1 cellular context compared by ENCODE assay signal in genomic region chr7:29202651-29203069, GRCh38.
TF ChIP-seq lines count a peak whose summit lies in the region.

No MANE protein-coding gene starts in this region.

TF ChIP-seq in neural cell, 6 proteins besides CTCF, POLR2A, EP300 and RAD21 (continued from another document):
- TF ChIP-seq EZH2 (IDR thresholded peaks at IDR 0.05; ENCODE audit: borderline replicate concordance, insufficient read depth, low read length, poor library complexity, severe bottlenecking) (no peak), MXI1 (conservative IDR thresholded peaks at IDR 0.05; ENCODE audit: poor library complexity, severe bottlenecking) (no peak), TAF1 (IDR thresholded peaks at IDR 0.05; ENCODE audit: low read depth) (no peak), SMC3 (conservative IDR thresholded peaks at IDR 0.05; ENCODE audit: poor library complexity) (no peak)
